In genomic region chr1:18965206-18966173, GRCh38 we compare ENCODE assay signal across 9 cellular contexts. TPM values are rescaled to one million over a fixed set of nuclear protein-coding genes. Genes with fewer than 3 reads are reported as not detected.
DNase-seq lines count a peak whose midpoint lies in the region; ATAC-seq and TF ChIP-seq lines count a peak whose summit lies in the region.
"Had no signal": no experiment of that assay in that cellular context is flagged by ENCODE, and none has a peak within 500 bp of the region (broad histone marks: within the 10 kb centered on the region; RNA-seq: fewer than 3 reads in every experiment).

No MANE protein-coding gene starts in this region.

- peak; percentile 10 to 39 for ATAC-seq in right cardiac atrium
- ATAC-seq in effector memory CD8-positive, alpha-beta T cell (replicated peaks): no peak
- no peak for ATAC-seq in HG03196 (IDR thresholded peaks at IDR 0.05; ENCODE audit: unreplicated experiment)
- ATAC-seq in HG03159 (IDR thresholded peaks at IDR 0.05; ENCODE audit: unreplicated experiment): no peak

- no peaks in the 10 kb centered on the region for H3K36me3 ChIP-seq in SJSA1

- H3K4me1 Mint-ChIP-seq in type B pancreatic cell (ENCODE audit: unreplicated experiment): peaks cover 10% of the 10 kb centered on the region
- H3K4me1 Mint-ChIP-seq in effector memory CD8-positive, alpha-beta T cell (ENCODE audit: low read depth in 2 of 2): no peaks in the 10 kb centered on the region

- H3K4me1 ChIP-seq in right cardiac atrium (ENCODE audit: control insufficient read depth, insufficient read depth, low read length) (no peaks in the 10 kb centered on the region), SJSA1 (replicated peaks) (peaks cover 15% of the 10 kb centered on the region)

- H3K27ac Mint-ChIP-seq in type B pancreatic cell: peak overlapping the region; percentile 40
- H3K27ac Mint-ChIP-seq in effector memory CD8-positive, alpha-beta T cell: no peak overlapping the region

- H3K27me3 ChIP-seq in right cardiac atrium (ENCODE audit: control insufficient read depth, insufficient read depth) (no peaks in the 10 kb centered on the region), SJSA1 (replicated peaks) (no peaks in the 10 kb centered on the region)

- intact Hi-C loops in right cardiac atrium (cut with DNase I): no loop called here
- intact Hi-C loops in cardiac septum (cut with DNase I): no loop called here

- 59% methylated on average over 17 of the region's 17 CpGs for WGBS in right cardiac atrium

- H3K4me3 ChIP-seq in right cardiac atrium (ENCODE audit: low read length) (no peak overlapping the region), SJSA1 (no peak overlapping the region)

- DNase-seq in right cardiac atrium: no peak
- DNase-seq in cardiac septum (ENCODE audit: low spot score): no peak
- DNase-seq in SJSA1 (ENCODE audit: low read depth in 1 of 2, low spot score in 2 of 2): peak; percentile 81 to 84
- DNase-seq in fibroblast of peridontal ligament (ENCODE audit: extremely low read depth): peak; percentile 31
- no peak for DNase-seq in type B pancreatic cell (ENCODE audit: extremely low spot score, unreplicated experiment)
- DNase-seq in effector memory CD8-positive, alpha-beta T cell: no peak
- DNase-seq: NCI-H1436 had no signal

- no peak for TF ChIP-seq CTCF in type B pancreatic cell (conservative IDR thresholded peaks at IDR 0.05)

- H3K27me3 Mint-ChIP-seq in type B pancreatic cell: peaks cover 49% of the 10 kb centered on the region
- H3K27me3 Mint-ChIP-seq in effector memory CD8-positive, alpha-beta T cell: peaks cover 8 to 22% of the 10 kb centered on the region in 2 donors

- H3K9me3 ChIP-seq in right cardiac atrium (ENCODE audit: control insufficient read depth, low read length) (no peaks in the 10 kb centered on the region), SJSA1 (replicated peaks) (no peaks in the 10 kb centered on the region)

- H3K4me3 Mint-ChIP-seq in type B pancreatic cell: no peak overlapping the region
- H3K4me3 Mint-ChIP-seq in effector memory CD8-positive, alpha-beta T cell: no peak overlapping the region

- no peaks in the 10 kb centered on the region for H3K9me3 Mint-ChIP-seq in type B pancreatic cell
- no peaks in the 10 kb centered on the region for H3K9me3 Mint-ChIP-seq in effector memory CD8-positive, alpha-beta T cell

- H3K36me3 Mint-ChIP-seq in type B pancreatic cell: no peaks in the 10 kb centered on the region
- no peaks in the 10 kb centered on the region for H3K36me3 Mint-ChIP-seq in effector memory CD8-positive, alpha-beta T cell (ENCODE audit: insufficient read depth)

- H3K27ac ChIP-seq in right cardiac atrium (ENCODE audit: low read length) (no peak overlapping the region), SJSA1 (peak overlapping the region; percentile 43)

RNA-seq across cellular contexts. Expression of gene IFFO2, which starts 9.0 kb away (rescaled TPM):
- total RNA-seq in right cardiac atrium (10 to 100 TPM in 1 of 4 donors, 1 to 10 TPM in 3; 6.7 to 12.7 (median 8.1) TPM), cardiac septum (4.6 TPM), type B pancreatic cell (ENCODE audit: low replicate concordance) (11.3 and 14.7 TPM in 2 replicates)
- 5.0 TPM for polyA plus RNA-seq in right cardiac atrium
- 11.4 and 15.3 TPM in 2 replicates for total RNA-seq in SJSA1 (2014; rRNA removed; shearing (Covaris generic))

Comparison
In these comparisons a context has a peak if more than half of its experiments do, and no peak if none do; other contexts are left out.
1. ATAC-seq: peak in right cardiac atrium (2 of 2); none in effector memory CD8-positive, alpha-beta T cell (single experiment), HG03196 (single experiment) and HG03159 (single experiment).
2. DNase-seq: peak in SJSA1 (2 of 2) and fibroblast of peridontal ligament (single experiment); none in right cardiac atrium (0 of 3), cardiac septum (single experiment), type B pancreatic cell (single experiment) and effector memory CD8-positive, alpha-beta T cell (0 of 3).